Comparison of ENCODE assay signal across 19 cellular contexts in the genomic region with DNA sequence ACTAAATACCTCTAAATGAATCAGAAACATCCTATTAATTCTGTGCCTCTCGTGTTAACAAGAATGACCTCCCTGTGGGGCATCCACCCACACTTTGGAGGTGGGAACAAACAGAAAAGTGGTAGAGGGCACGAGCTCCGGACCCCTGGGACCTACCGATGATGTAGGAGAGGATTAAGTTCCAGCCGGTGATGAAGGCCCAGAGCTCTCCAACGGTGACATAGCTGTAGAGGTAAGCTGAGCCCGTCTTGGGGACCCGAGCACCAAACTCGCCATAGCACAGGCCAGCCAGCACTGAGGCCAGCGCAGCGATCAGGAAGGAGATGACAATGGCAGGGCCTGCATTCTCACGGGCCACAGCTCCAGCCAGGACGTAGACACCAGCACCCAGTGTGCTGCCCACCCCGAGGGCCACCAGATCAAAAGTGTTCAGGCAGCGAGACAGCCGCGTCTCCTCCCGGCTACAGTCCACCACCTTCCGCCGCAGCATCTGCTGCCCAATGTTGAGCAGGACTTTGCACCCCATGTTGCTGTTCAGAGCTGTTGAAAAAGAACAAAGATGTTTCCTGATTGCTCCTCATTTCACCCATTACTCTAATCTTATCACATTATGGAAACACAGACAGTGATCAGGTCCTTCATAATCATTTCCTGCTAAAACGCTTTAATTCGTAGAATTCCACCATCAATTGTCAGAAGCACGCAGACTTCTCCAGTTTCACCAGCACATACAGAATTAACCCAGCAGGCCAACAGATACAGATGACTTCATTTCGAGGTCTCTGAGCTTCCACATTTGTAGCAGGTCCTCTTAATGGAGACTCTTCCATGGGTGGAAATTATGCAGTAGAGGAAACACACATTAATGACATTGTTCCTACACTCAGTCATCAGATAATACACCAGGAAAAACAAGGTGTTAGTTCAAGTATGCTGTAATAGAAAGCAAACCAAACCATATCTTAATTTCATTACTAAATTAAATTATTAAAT.
"Had no signal": no experiment of that assay in that cellular context is flagged by ENCODE, and none has a peak within 500 bp of the region (broad histone marks: within the 10 kb centered on the region; RNA-seq: fewer than 3 reads in every experiment).

No MANE protein-coding gene starts in this region.

- H3K4me3 Mint-ChIP-seq: activated T-cell treated with anti-CD3 and anti-CD28 coated beads, Interleukin-2, amount 50 U/mL, for 4 hours; central memory CD8-positive, alpha-beta T cell; naive B cell; stimulated activated naive CD8-positive, alpha-beta T cell treated with anti-CD3 and anti-CD28 coated beads, Interleukin-15, amount 100 ng/mL, for 72 hours; WTC11 had no signal

- ATAC-seq: activated T-cell treated with anti-CD3 and anti-CD28 coated beads, Interleukin-2, amount 50 U/mL, for 4 hours; foreskin keratinocyte; left lobe of liver; stimulated activated naive CD8-positive, alpha-beta T cell treated with anti-CD3 and anti-CD28 coated beads, Interleukin-15, amount 100 ng/mL, for 72 hours; WTC11 had no signal

- H3K27ac Mint-ChIP-seq: progenitor cell of endocrine pancreas had no signal

- H3K27me3 Mint-ChIP-seq: central memory CD8-positive, alpha-beta T cell; naive B cell; progenitor cell of endocrine pancreas; stimulated activated naive CD8-positive, alpha-beta T cell treated with anti-CD3 and anti-CD28 coated beads, Interleukin-15, amount 100 ng/mL, for 72 hours had no signal

- DNase-seq: activated naive CD4-positive, alpha-beta T cell treated with Interleukin-2 at 50 U/mL for 16 hours; activated T-cell treated with anti-CD3 and anti-CD28 coated beads, Interleukin-2, amount 50 U/mL, for 4 hours; anterior cingulate cortex; foreskin keratinocyte; kidney; naive B cell; retina; spleen; stimulated activated CD4-positive, alpha-beta T cell treated with anti-CD3 and anti-CD28 coated beads, Interleukin-4, amount 100 ng/mL, for 1 hour; stimulated activated naive CD8-positive, alpha-beta T cell treated with anti-CD3 and anti-CD28 coated beads, Interleukin-15, amount 100 ng/mL, for 72 hours; SW 1271; tibial artery had no signal

- H3K4me3 ChIP-seq: lung, SK-N-MC, spleen, tibial artery had no signal

- FAIRE-seq: colon, kidney had no signal

- H3K9me3 Mint-ChIP-seq: activated T-cell treated with anti-CD3 and anti-CD28 coated beads, Interleukin-2, amount 50 U/mL, for 4 hours; central memory CD8-positive, alpha-beta T cell; naive B cell; stimulated activated naive CD8-positive, alpha-beta T cell treated with anti-CD3 and anti-CD28 coated beads, Interleukin-15, amount 100 ng/mL, for 72 hours; WTC11 had no signal
